ENCODE assay signal across 1 cellular context in genomic region chr2:27796991-27797752, GRCh38.
TF ChIP-seq lines count a peak whose summit lies in the region.

No MANE protein-coding gene starts in this region.

TF ChIP-seq in H1, 55 proteins besides CTCF, POLR2A, EP300 and RAD21:
- TF ChIP-seq CEBPB (IDR thresholded peaks at IDR 0.05; ENCODE audit: low read depth, low read length) (peak; percentile 79), CHD7 (IDR thresholded peaks at IDR 0.05; ENCODE audit: insufficient replicate concordance, low read length) (no peak)
TF ChIP-seq in H1: peak in this region for 1.
